1 cellular context compared by ENCODE assay signal in the genomic region with DNA sequence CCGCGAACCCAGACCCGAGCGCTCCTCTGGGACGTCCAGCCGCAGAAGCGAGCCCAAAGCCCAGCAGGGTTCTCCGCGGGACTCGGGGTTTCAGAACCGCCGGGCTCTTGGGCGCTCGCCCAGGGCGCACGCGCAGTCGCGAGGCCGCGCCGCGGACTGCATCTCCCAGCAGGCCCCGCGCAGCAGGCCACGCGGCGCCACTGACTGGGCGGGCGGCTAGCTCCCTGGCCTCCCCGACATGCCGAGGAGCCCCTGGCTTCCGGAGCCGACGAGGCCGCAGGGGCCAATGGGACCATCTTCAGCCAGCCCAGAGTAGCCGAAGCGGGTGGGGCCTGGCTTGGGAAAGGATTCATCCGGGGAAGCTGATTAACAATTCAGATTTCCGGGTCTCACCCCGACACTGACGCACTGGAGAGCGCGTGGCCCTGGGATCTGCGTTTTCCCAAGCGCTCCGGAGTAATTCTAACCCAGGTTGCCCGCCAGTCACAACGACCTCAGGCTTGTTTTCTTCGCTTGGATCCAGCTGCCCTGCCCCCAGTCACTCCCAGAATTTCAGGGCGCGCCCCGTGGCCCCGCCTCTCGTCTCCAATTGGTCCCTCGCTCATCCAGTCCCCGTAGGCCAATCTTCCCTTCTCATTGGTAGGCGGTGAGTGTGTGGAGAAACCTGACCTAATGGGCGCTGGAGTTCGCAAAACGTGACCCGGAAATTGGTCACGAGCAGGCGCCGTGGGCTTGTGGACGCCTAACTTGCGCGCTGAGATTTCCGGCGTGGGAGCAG.
TF ChIP-seq lines count a peak whose summit lies in the region.

TSS of gene ZNF263 (plus strand) at position 745 of the 778 bp plus-strand sequence. CDS start 328 bp downstream, outside the sequence.

TF ChIP-seq in K562, 482 proteins besides CTCF, POLR2A, EP300 and RAD21 (continued from another document and continues in another):
- TF ChIP-seq RERE (CRISPR knock-in tag; IDR thresholded peaks at IDR 0.05; ENCODE audit: borderline replicate concordance) (no peak), ZNF76 (CRISPR knock-in tag; IDR thresholded peaks at IDR 0.05; ENCODE audit: borderline replicate concordance) (no peak), HDAC1 (IDR thresholded peaks at IDR 0.05) (peak in 1 of 2 experiments; percentile 79; a peak in 2 of 4 replicates), RCOR1 (IDR thresholded peaks at IDR 0.05; ENCODE audit: borderline replicate concordance in 1 of 2, low read depth in 2 of 2, low read length in 2 of 2) (peak in 1 of 2 experiments; percentile 79; a peak in 2 of 4 replicates), HMGN3 (IDR thresholded peaks at IDR 0.05; ENCODE audit: borderline replicate concordance, extremely low read depth, insufficient read length, low read depth, low read length) (peak; percentile 73), RNF2 (IDR thresholded peaks at IDR 0.05) (peak; percentile 63), NONO (IDR thresholded peaks at IDR 0.05; ENCODE audit: low read depth in 2 of 2, low read length in 1 of 2) (peak in 1 of 2 experiments; percentile 28; a peak in 1 of 4 replicates), DIDO1 (tag; IDR thresholded peaks at IDR 0.05; ENCODE audit: low read depth) (peak; percentile 80), RBBP5 (IDR thresholded peaks at IDR 0.05; ENCODE audit: borderline replicate concordance, insufficient read depth, low read length, poor library complexity, severe bottlenecking) (peak; percentile 40), POLR2B (IDR thresholded peaks at IDR 0.05; ENCODE audit: low read depth, partially characterized antibody) (peak; percentile 76), PRPF4 (IDR thresholded peaks at IDR 0.05; ENCODE audit: insufficient read depth, low read depth, low read length, poor library complexity, severe bottlenecking) (no peak), SOX6 (IDR thresholded peaks at IDR 0.05) (peak; percentile 42; the same call in 1 of the 2 replicates), YY1 (IDR thresholded peaks at IDR 0.05; ENCODE audit: borderline replicate concordance in 1 of 3, control insufficient read depth in 1 of 3, extremely low read depth in 1 of 3, insufficient read depth in 3 of 3, insufficient read length in 1 of 3, insufficient replicate concordance in 2 of 3, low read depth in 1 of 3, low read length in 2 of 3) (peak in 2 of 3 experiments; percentile 37 to 52), RBM39 (optimal IDR thresholded peaks at IDR 0.05; ENCODE audit: low read depth, low read length) (no peak), CHD4 (IDR thresholded peaks at IDR 0.05; ENCODE audit: insufficient read depth, insufficient replicate concordance, low read depth, low read length, poor library complexity, severe bottlenecking) (no peak), TRIM28 (IDR thresholded peaks at IDR 0.05) (peak; percentile 13; the same call in 1 of the 2 replicates), ARID2 (IDR thresholded peaks at IDR 0.05) (no peak), FIP1L1 (IDR thresholded peaks at IDR 0.05; ENCODE audit: low read depth, low read length, poor library complexity, severe bottlenecking) (peak; percentile 39), ATF3 (IDR thresholded peaks at IDR 0.05) (no peak), ATF3 (CRISPR knock-in tag; conservative IDR thresholded peaks at IDR 0.05) (peak; percentile 68; the same call in 1 of the 2 replicates), NRF1 (conservative IDR thresholded peaks at IDR 0.05 in 1 of 2, IDR thresholded peaks at IDR 0.05 in 1 of 2) (peak; percentile 94), TBL1XR1 (IDR thresholded peaks at IDR 0.05; ENCODE audit: low read length in 2 of 2) (peak in 1 of 2 experiments; percentile 92; a peak in 2 of 4 replicates), NR1H2 (CRISPR knock-in tag; IDR thresholded peaks at IDR 0.05) (0 out of 2 replicates have a peak, but pooled peaks have one; percentile 22), MXI1 (IDR thresholded peaks at IDR 0.05; ENCODE audit: low read depth, low read length) (peak; percentile 47; the same call in 1 of the 2 replicates), GABPB1 (CRISPR knock-in tag; IDR thresholded peaks at IDR 0.05) (peak; percentile 95), NR2C2 (CRISPR knock-in tag; IDR thresholded peaks at IDR 0.05) (peak; percentile 95), NR2C2 (tag; IDR thresholded peaks at IDR 0.05) (peak; percentile 99), SMARCA4 (IDR thresholded peaks at IDR 0.05) (peak; percentile 31; the same call in 1 of the 2 replicates), CCNT2 (IDR thresholded peaks at IDR 0.05; ENCODE audit: borderline replicate concordance, extremely low read depth, insufficient read length, low read depth, low read length) (peak; percentile 55), U2AF2 (optimal IDR thresholded peaks at IDR 0.05; ENCODE audit: low read depth, low read length) (no peak)
- TF ChIP-seq, protein P1, sequence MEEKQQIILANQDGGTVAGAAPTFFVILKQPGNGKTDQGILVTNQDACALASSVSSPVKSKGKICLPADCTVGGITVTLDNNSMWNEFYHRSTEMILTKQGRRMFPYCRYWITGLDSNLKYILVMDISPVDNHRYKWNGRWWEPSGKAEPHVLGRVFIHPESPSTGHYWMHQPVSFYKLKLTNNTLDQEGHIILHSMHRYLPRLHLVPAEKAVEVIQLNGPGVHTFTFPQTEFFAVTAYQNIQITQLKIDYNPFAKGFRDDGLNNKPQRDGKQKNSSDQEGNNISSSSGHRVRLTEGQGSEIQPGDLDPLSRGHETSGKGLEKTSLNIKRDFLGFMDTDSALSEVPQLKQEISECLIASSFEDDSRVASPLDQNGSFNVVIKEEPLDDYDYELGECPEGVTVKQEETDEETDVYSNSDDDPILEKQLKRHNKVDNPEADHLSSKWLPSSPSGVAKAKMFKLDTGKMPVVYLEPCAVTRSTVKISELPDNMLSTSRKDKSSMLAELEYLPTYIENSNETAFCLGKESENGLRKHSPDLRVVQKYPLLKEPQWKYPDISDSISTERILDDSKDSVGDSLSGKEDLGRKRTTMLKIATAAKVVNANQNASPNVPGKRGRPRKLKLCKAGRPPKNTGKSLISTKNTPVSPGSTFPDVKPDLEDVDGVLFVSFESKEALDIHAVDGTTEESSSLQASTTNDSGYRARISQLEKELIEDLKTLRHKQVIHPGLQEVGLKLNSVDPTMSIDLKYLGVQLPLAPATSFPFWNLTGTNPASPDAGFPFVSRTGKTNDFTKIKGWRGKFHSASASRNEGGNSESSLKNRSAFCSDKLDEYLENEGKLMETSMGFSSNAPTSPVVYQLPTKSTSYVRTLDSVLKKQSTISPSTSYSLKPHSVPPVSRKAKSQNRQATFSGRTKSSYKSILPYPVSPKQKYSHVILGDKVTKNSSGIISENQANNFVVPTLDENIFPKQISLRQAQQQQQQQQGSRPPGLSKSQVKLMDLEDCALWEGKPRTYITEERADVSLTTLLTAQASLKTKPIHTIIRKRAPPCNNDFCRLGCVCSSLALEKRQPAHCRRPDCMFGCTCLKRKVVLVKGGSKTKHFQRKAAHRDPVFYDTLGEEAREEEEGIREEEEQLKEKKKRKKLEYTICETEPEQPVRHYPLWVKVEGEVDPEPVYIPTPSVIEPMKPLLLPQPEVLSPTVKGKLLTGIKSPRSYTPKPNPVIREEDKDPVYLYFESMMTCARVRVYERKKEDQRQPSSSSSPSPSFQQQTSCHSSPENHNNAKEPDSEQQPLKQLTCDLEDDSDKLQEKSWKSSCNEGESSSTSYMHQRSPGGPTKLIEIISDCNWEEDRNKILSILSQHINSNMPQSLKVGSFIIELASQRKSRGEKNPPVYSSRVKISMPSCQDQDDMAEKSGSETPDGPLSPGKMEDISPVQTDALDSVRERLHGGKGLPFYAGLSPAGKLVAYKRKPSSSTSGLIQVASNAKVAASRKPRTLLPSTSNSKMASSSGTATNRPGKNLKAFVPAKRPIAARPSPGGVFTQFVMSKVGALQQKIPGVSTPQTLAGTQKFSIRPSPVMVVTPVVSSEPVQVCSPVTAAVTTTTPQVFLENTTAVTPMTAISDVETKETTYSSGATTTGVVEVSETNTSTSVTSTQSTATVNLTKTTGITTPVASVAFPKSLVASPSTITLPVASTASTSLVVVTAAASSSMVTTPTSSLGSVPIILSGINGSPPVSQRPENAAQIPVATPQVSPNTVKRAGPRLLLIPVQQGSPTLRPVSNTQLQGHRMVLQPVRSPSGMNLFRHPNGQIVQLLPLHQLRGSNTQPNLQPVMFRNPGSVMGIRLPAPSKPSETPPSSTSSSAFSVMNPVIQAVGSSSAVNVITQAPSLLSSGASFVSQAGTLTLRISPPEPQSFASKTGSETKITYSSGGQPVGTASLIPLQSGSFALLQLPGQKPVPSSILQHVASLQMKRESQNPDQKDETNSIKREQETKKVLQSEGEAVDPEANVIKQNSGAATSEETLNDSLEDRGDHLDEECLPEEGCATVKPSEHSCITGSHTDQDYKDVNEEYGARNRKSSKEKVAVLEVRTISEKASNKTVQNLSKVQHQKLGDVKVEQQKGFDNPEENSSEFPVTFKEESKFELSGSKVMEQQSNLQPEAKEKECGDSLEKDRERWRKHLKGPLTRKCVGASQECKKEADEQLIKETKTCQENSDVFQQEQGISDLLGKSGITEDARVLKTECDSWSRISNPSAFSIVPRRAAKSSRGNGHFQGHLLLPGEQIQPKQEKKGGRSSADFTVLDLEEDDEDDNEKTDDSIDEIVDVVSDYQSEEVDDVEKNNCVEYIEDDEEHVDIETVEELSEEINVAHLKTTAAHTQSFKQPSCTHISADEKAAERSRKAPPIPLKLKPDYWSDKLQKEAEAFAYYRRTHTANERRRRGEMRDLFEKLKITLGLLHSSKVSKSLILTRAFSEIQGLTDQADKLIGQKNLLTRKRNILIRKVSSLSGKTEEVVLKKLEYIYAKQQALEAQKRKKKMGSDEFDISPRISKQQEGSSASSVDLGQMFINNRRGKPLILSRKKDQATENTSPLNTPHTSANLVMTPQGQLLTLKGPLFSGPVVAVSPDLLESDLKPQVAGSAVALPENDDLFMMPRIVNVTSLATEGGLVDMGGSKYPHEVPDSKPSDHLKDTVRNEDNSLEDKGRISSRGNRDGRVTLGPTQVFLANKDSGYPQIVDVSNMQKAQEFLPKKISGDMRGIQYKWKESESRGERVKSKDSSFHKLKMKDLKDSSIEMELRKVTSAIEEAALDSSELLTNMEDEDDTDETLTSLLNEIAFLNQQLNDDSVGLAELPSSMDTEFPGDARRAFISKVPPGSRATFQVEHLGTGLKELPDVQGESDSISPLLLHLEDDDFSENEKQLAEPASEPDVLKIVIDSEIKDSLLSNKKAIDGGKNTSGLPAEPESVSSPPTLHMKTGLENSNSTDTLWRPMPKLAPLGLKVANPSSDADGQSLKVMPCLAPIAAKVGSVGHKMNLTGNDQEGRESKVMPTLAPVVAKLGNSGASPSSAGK (IDR thresholded peaks at IDR 0.05), result peak; percentile 94
- TF ChIP-seq, protein P2, sequence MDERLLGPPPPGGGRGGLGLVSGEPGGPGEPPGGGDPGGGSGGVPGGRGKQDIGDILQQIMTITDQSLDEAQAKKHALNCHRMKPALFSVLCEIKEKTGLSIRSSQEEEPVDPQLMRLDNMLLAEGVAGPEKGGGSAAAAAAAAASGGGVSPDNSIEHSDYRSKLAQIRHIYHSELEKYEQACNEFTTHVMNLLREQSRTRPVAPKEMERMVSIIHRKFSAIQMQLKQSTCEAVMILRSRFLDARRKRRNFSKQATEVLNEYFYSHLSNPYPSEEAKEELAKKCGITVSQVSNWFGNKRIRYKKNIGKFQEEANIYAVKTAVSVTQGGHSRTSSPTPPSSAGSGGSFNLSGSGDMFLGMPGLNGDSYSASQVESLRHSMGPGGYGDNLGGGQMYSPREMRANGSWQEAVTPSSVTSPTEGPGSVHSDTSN (CRISPR knock-in tag; IDR thresholded peaks at IDR 0.05; ENCODE audit: low read depth), result no peak
- TF ChIP-seq, protein P2 (tag; conservative IDR thresholded peaks at IDR 0.05; ENCODE audit: low read depth), result 0 out of 2 replicates have a peak, but pooled peaks have one; percentile 9
